Comparison of ENCODE assay signal across 6 cellular contexts in genomic region chr17:7437369-7437863, GRCh38. TPM values are rescaled to one million over a fixed set of nuclear protein-coding genes. Genes with fewer than 3 reads are reported as not detected.
DNase-seq lines count a peak whose midpoint lies in the region; ATAC-seq and TF ChIP-seq lines count a peak whose summit lies in the region.

No MANE protein-coding gene starts in this region.

- intact Hi-C loops in activated naive CD4-positive, alpha-beta T cell treated with anti-CD3 and anti-CD28 coated beads for 36 hours (cut with micrococcal nuclease), result loop anchor here (1.0 to 5.0 kb wide), 4 partner anchors 8 to 405 kb away; partner anchors contain the start of genes CHRNB1, FXR2 and SENP3

- H3K27me3 Mint-ChIP-seq in activated naive CD4-positive, alpha-beta T cell treated with anti-CD3 and anti-CD28 coated beads for 36 hours (ENCODE audit: low read depth), result peaks cover 27% of the 10 kb centered on the region
- peaks cover 49% of the 10 kb centered on the region for H3K27me3 Mint-ChIP-seq in type B pancreatic cell

- H3K4me3 Mint-ChIP-seq in activated naive CD4-positive, alpha-beta T cell treated with anti-CD3 and anti-CD28 coated beads for 36 hours, result peak overlapping the region; percentile 67
- peak overlapping the region; percentile 93 for H3K4me3 Mint-ChIP-seq in type B pancreatic cell

- DNase-seq in activated naive CD4-positive, alpha-beta T cell treated with anti-CD3 and anti-CD28 coated beads for 36 hours, result no peak
- DNase-seq in activated naive CD4-positive, alpha-beta T cell treated with anti-CD3 and anti-CD28 coated beads, Interleukin-2, amount 50 U/mL, for 16 hours, result no peak
- DNase-seq in right atrium auricular region (ENCODE audit: low spot score) (no peak), type B pancreatic cell (ENCODE audit: extremely low spot score, unreplicated experiment) (no peak), SKM-1 treated with dmso at 0.1 percent for 144 hours (lab: John Stamatoyannopoulos, UW; ENCODE audit: unreplicated experiment) (no peak)

- H3K9me3 ChIP-seq in right atrium auricular region, result no peaks in the 10 kb centered on the region

- H3K27ac ChIP-seq in right atrium auricular region, result peak overlapping the region; percentile 83 to 85

- no peak for TF ChIP-seq CTCF in right atrium auricular region (IDR thresholded peaks at IDR 0.05)
- no peak for TF ChIP-seq CTCF in type B pancreatic cell (conservative IDR thresholded peaks at IDR 0.05)

- no peak overlapping the region for H3K27ac Mint-ChIP-seq in activated naive CD4-positive, alpha-beta T cell treated with anti-CD3 and anti-CD28 coated beads for 36 hours
- H3K27ac Mint-ChIP-seq in type B pancreatic cell, result peak overlapping the region; percentile 99

- H3K4me1 ChIP-seq in right atrium auricular region, result peaks cover 0 to 57% of the 10 kb centered on the region in 2 donors

- H3K36me3 Mint-ChIP-seq in activated naive CD4-positive, alpha-beta T cell treated with anti-CD3 and anti-CD28 coated beads for 36 hours (ENCODE audit: low read depth), result no peaks in the 10 kb centered on the region
- H3K36me3 Mint-ChIP-seq in type B pancreatic cell, result peaks cover 4% of the 10 kb centered on the region

- CTCF ChIA-PET in activated naive CD4-positive, alpha-beta T cell treated with anti-CD3 and anti-CD28 coated beads for 36 hours (lab: Charles Lee), result interaction anchor here (0.6 to 5.3 kb wide), 28 partner anchors 8 to 250 kb away, joined by 3 to 34 read pairs (median 4); partner anchors contain the start of genes ACAP1, CHRNB1, POLR2A and SENP3

- ATAC-seq in GM21576 (IDR thresholded peaks at IDR 0.05; ENCODE audit: unreplicated experiment), result no peak

- H3K36me3 ChIP-seq in right atrium auricular region, result no peaks in the 10 kb centered on the region

- peak overlapping the region; percentile 42 to 60 for H3K4me3 ChIP-seq in right atrium auricular region

- H3K27me3 ChIP-seq in right atrium auricular region, result peaks cover 0 to 9% of the 10 kb centered on the region in 2 donors

- no peaks in the 10 kb centered on the region for H3K9me3 Mint-ChIP-seq in activated naive CD4-positive, alpha-beta T cell treated with anti-CD3 and anti-CD28 coated beads for 36 hours
- no peaks in the 10 kb centered on the region for H3K9me3 Mint-ChIP-seq in type B pancreatic cell

- peaks cover 43% of the 10 kb centered on the region for H3K4me1 Mint-ChIP-seq in activated naive CD4-positive, alpha-beta T cell treated with anti-CD3 and anti-CD28 coated beads for 36 hours (ENCODE audit: low read depth)
- H3K4me1 Mint-ChIP-seq in type B pancreatic cell (ENCODE audit: unreplicated experiment), result peaks cover 30% of the 10 kb centered on the region

RNA-seq across cellular contexts. Expression of gene FGF11, which starts 1.9 kb away (rescaled TPM):
- total RNA-seq in activated naive CD4-positive, alpha-beta T cell treated with anti-CD3 and anti-CD28 coated beads for 36 hours, result 1 to 10 TPM; 1.3 to 1.6 TPM
- total RNA-seq in right atrium auricular region (10 to 100 TPM; 18.6 to 20.9 TPM), type B pancreatic cell (ENCODE audit: low replicate concordance) (21.8 and 76.0 TPM in 2 replicates)

RNA-seq across cellular contexts. Expression of gene TMEM102, which starts 2.2 kb away (rescaled TPM):
- total RNA-seq in activated naive CD4-positive, alpha-beta T cell treated with anti-CD3 and anti-CD28 coated beads for 36 hours, result 1 to 10 TPM; 3.3 to 3.5 TPM
- 1 to 10 TPM; 3.7 to 5.6 TPM for total RNA-seq in right atrium auricular region
- total RNA-seq in type B pancreatic cell (ENCODE audit: low replicate concordance), result 6.4 and 15.9 TPM in 2 replicates

RNA-seq across cellular contexts. Expression of gene CHRNB1, which starts 7.4 kb away (rescaled TPM):
- total RNA-seq in activated naive CD4-positive, alpha-beta T cell treated with anti-CD3 and anti-CD28 coated beads for 36 hours, result 1 to 10 TPM; 5.1 to 5.9 TPM
- total RNA-seq in right atrium auricular region, result 10 to 100 TPM; 15.8 to 19.0 TPM
- total RNA-seq in type B pancreatic cell (ENCODE audit: low replicate concordance), result 16.4 and 51.1 TPM in 2 replicates

RNA-seq across cellular contexts. Expression of gene SPEM3, which starts 8.8 kb away (rescaled TPM):
- total RNA-seq in activated naive CD4-positive, alpha-beta T cell treated with anti-CD3 and anti-CD28 coated beads for 36 hours, result not detected
- total RNA-seq in right atrium auricular region, result not detected
- not detected in 2 replicates for total RNA-seq in type B pancreatic cell (ENCODE audit: low replicate concordance)

RNA-seq across cellular contexts. Expression of gene SPEM2, which starts 12.0 kb away (rescaled TPM):
- not detected for total RNA-seq in activated naive CD4-positive, alpha-beta T cell treated with anti-CD3 and anti-CD28 coated beads for 36 hours
- total RNA-seq in right atrium auricular region (not detected), type B pancreatic cell (ENCODE audit: low replicate concordance) (not detected in 2 replicates)
